In the genomic region with DNA sequence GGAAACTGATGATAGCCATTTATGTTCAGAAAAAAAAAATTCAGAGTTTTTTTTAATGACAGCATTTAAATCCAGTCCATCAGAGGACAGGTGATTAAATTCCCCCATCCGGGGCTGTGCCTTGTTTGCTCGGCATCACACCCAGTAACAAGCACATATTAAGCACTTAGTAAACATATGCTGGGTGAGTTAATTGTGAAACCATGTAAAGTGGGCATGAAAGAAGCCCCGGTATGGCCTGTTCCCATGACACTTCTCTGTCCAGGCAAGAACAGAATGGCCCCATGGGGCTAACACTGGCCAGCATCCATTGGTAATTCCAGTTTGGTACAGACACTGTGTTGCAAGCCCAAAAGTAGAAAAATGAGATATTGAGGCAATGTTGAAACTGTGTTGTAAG, we compare ENCODE assay signal across 23 cellular contexts.
"Had no signal": no experiment of that assay in that cellular context is flagged by ENCODE, and none has a peak within 500 bp of the region (broad histone marks: within the 10 kb centered on the region; RNA-seq: fewer than 3 reads in every experiment).

No MANE protein-coding gene starts in this region.

- DNase-seq: Kasumi-1, MM.1S, NCI-H1092 treated with DMSO at 0.1 percent for 48 hours, NCI-H146, NCI-H1694 treated with DMSO at 0.1 percent for 48 hours, NCI-H1930, NCI-H2081, NCI-H2171, NCI-H226, NCI-H446, NCI-H510A, NCI-H524 treated with DMSO at 0.1 percent for 48 hours, NCI-H69, PC-3, SHP77, SK-N-SH, SW 1271 had no signal

- H3K4me3 ChIP-seq: K562 had no signal

- H3K4me2 ChIP-seq: KMS-11, SK-N-SH had no signal

- H3K9me3 ChIP-seq: SK-N-SH had no signal

- H3K36me3 Mint-ChIP-seq: IgD-negative memory B cell had no signal

- H3K4me3 Mint-ChIP-seq: IgD-negative memory B cell had no signal

- H3K9me2 ChIP-seq: SK-N-SH had no signal

- ATAC-seq: K562, Panc1, PC-3 had no signal

- H3K27ac Mint-ChIP-seq: IgD-negative memory B cell had no signal

- H3K4me1 Mint-ChIP-seq: IgD-negative memory B cell had no signal

- H3K9ac ChIP-seq: KMS-11, SK-N-SH had no signal

- H3K27ac ChIP-seq: HL-60, KMS-11, RWPE1 had no signal
